Comparison of ENCODE assay signal across 8 cellular contexts in the genomic region with DNA sequence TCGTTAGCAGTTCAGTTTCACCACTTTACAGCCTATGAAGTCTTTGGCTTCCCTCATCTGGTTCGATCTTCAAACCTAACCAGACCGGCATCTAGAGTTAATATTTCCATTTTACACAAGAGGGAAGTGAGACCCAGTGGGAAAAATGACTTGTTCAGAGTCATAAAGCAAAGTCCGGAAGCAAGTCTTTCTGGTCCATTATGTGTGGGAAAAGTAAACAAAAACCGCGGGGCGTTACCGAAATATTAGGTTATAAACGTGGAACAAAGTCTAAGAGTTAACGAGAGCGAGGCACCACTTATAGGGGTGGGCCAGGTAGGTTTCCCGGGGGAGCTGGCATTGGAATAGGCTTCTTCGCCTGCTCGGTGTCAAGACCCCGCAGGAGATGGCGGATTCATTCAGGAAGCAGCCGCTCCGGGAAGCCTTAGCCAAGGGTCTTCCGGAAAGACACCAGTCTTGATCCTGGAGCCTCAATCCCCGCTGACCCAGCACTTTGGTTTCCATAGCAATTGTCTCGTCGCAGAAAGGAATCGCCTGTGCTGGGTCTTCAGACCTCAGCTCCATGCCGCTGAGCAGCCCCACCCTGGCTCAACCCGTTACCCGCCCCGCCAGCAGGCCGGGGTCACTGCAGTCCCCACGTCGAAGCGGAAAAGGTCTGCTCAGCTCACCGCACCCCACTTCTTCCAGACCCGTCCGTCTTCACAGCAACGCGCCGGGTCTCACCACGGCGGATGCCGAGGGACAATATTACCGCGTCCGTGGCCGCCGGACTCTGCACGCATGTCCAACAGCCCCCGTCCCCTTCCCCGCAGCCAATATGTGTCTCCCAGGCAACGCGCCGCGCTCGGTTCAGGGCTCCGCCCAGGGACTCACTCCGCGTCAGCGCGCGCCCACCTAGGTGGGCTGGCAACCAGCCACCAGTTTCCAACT. TPM values are rescaled to one million over a fixed set of nuclear protein-coding genes. Genes with fewer than 3 reads are reported as not detected.
A peak's percentile ranks its signal among the peaks of the same experiment; 100 is the strongest.
DNase-seq lines count a peak whose midpoint lies in the region; ATAC-seq and TF ChIP-seq lines count a peak whose summit lies in the region.

Gene C5orf52, plus strand, starts transcription at position 872 of the 930 bp plus-strand sequence. CDS start 82 bp downstream, outside the sequence.

- intact Hi-C loops in naive thymus-derived CD4-positive, alpha-beta T cell (cut with micrococcal nuclease) = loop anchor here in 1 of 2 donors (2.0 to 5.0 kb wide), 3 partner anchors 68 to 239 kb away; partner anchors contain the start of gene ADAM19

- CTCF ChIA-PET in GM10248 (lab: Yijun Ruan, JAX) = interaction anchor here (0.9 to 6.6 kb wide), 6 partner anchors 47 to 164 kb away, joined by 3 to 128 read pairs (median 3); partner anchors contain the start of gene LSM11
- CTCF ChIA-PET in naive thymus-derived CD4-positive, alpha-beta T cell (lab: Charles Lee) = interaction anchor here (0.9 to 1.3 kb wide), 2 partner anchors 47 to 72 kb away, joined by 3 to 4 read pairs; no protein-coding TSS in a partner anchor

- H3K9me3 ChIP-seq in esophagus (ENCODE audit: control insufficient read depth in 2 of 2, insufficient read depth in 1 of 2, low read depth in 1 of 2, low read length in 1 of 2) = no peaks in the 10 kb centered on the region
- H3K9me3 ChIP-seq in naive thymus-derived CD4-positive, alpha-beta T cell (ENCODE audit: control insufficient read depth in 2 of 3, low read length in 3 of 3) = no peaks in the 10 kb centered on the region

- peaks cover 16 to 31% (median 25%) of the 10 kb centered on the region in 7 donors for H3K4me1 Mint-ChIP-seq in naive thymus-derived CD4-positive, alpha-beta T cell

- DNase-seq in GM10248 (ENCODE audit: extremely low spot score) = peak; percentile 57
- DNase-seq in HL-60 (ENCODE audit: low read depth in 1 of 2, low spot score in 1 of 2) = peak in 1 of 2 experiments; percentile 8
- peak; percentile 30 to 34 for DNase-seq in activated CD4-positive, alpha-beta T cell treated with anti-CD3 and anti-CD28 coated beads, Interleukin-2, amount 50 U/mL, for 48 hours
- peak in 1 of 9 donors; percentile 52 for DNase-seq in naive thymus-derived CD4-positive, alpha-beta T cell
- no peak for DNase-seq in NCI-H146 (lab: John Stamatoyannopoulos, UW)
- no peak for DNase-seq in OCI-M2 (lab: John Stamatoyannopoulos, UW; ENCODE audit: unreplicated experiment)
- no peak for DNase-seq in DMS114 treated with DMSO at 0.1 percent for 48 hours (lab: John Stamatoyannopoulos, UW; ENCODE audit: unreplicated experiment)

- H3K27ac ChIP-seq in HL-60 (replicated peaks) = no peak within 1 kb of the TSS
- H3K27ac ChIP-seq in esophagus (ENCODE audit: low read depth in 2 of 2, low read length in 1 of 2) = no peak within 1 kb of the TSS
- no peak within 1 kb of the TSS for H3K27ac ChIP-seq in naive thymus-derived CD4-positive, alpha-beta T cell (ENCODE audit: low read depth, low read length)

- peaks cover 0 to 14% (median under 1%) of the 10 kb centered on the region in 11 donors for H3K9me3 Mint-ChIP-seq in naive thymus-derived CD4-positive, alpha-beta T cell

- peaks cover 3 to 5% of the 10 kb centered on the region in 2 donors for H3K4me1 ChIP-seq in esophagus (ENCODE audit: control insufficient read depth in 2 of 2, insufficient read depth in 2 of 2, low read length in 1 of 2)
- peaks cover 0 to 8% of the 10 kb centered on the region in 2 donors for H3K4me1 ChIP-seq in naive thymus-derived CD4-positive, alpha-beta T cell (ENCODE audit: control insufficient read depth in 2 of 2, insufficient read depth in 2 of 2, low read length in 2 of 2)

- H3K36me3 Mint-ChIP-seq in naive thymus-derived CD4-positive, alpha-beta T cell = peaks cover 0 to 7% (median under 1%) of the 10 kb centered on the region in 5 donors

- peak within 1 kb of the TSS; percentile 69 to 95 (median 82) for H3K4me3 Mint-ChIP-seq in naive thymus-derived CD4-positive, alpha-beta T cell

- peaks cover 30% of the 10 kb centered on the region for H3K27me3 ChIP-seq in HL-60 (ENCODE audit: insufficient read depth, poor library complexity, severe bottlenecking)
- no peaks in the 10 kb centered on the region for H3K27me3 ChIP-seq in esophagus (ENCODE audit: control insufficient read depth in 1 of 2, insufficient read depth in 2 of 2, low read length in 2 of 2)
- H3K27me3 ChIP-seq in naive thymus-derived CD4-positive, alpha-beta T cell (ENCODE audit: control insufficient read depth in 2 of 2, insufficient read depth in 2 of 2, low read length in 2 of 2) = peaks cover 0 to 15% of the 10 kb centered on the region in 2 donors

- TF ChIP-seq CTCF in GM10248 (IDR thresholded peaks at IDR 0.05; ENCODE audit: control extremely low read depth, extremely low read depth, low read depth, missing control alignments) (no peak), HL-60 (IDR thresholded peaks at IDR 0.05; ENCODE audit: insufficient read depth, low read length) (no peak)

- H3K27me3 Mint-ChIP-seq in naive thymus-derived CD4-positive, alpha-beta T cell = peaks cover 25 to 49% (median 44%) of the 10 kb centered on the region in 5 donors

- 1% methylated on average over 59 of the region's 59 CpGs for WGBS in esophagus, 2 donors

- H3K36me3 ChIP-seq in esophagus (ENCODE audit: control insufficient read depth in 2 of 2, insufficient read depth in 2 of 2, low read length in 1 of 2) = no peaks in the 10 kb centered on the region
- H3K36me3 ChIP-seq in naive thymus-derived CD4-positive, alpha-beta T cell (ENCODE audit: control insufficient read depth in 2 of 3, insufficient read depth in 3 of 3, low read length in 3 of 3) = no peaks in the 10 kb centered on the region

- peak; percentile 41 for ATAC-seq in naive thymus-derived CD4-positive, alpha-beta T cell

- H3K4me3 ChIP-seq in HL-60 (replicated peaks; ENCODE audit: insufficient read depth, low read length) (peak within 1 kb of the TSS; percentile 42), esophagus (ENCODE audit: low read depth in 1 of 2, low read length in 2 of 2) (peak within 1 kb of the TSS; percentile 51 to 60)
- peak within 1 kb of the TSS; percentile 38 for H3K4me3 ChIP-seq in naive thymus-derived CD4-positive, alpha-beta T cell (ENCODE audit: low read length)

- POLR2A ChIA-PET in GM10248 (lab: Yijun Ruan, JAX) = no interaction called here
- POLR2A ChIA-PET in naive thymus-derived CD4-positive, alpha-beta T cell (lab: Charles Lee) = no interaction called here

- H3K27ac Mint-ChIP-seq in naive thymus-derived CD4-positive, alpha-beta T cell = peak within 1 kb of the TSS in 4 of 9 donors; percentile 4 to 85 (median 22)

RNA-seq across cellular contexts. Expression of gene C5orf52, which starts in this region (rescaled TPM):
- polyA plus RNA-seq in esophagus = not detected
- total RNA-seq in naive thymus-derived CD4-positive, alpha-beta T cell = not detected
- polyA plus RNA-seq in naive thymus-derived CD4-positive, alpha-beta T cell = not detected

Comparison
In these comparisons a context has a peak if more than half of its experiments do, and no peak if none do; other contexts are left out.
1. Peak in ATAC-seq and H3K4me3 ChIP-seq in naive thymus-derived CD4-positive, alpha-beta T cell; RNA of the gene not detected or under 1 TPM.
2. DNase-seq: peak in GM10248 (single experiment) and activated CD4-positive, alpha-beta T cell treated with anti-CD3 and anti-CD28 coated beads, Interleukin-2, amount 50 U/mL, for 48 hours (2 of 2); none in NCI-H146 (single experiment), OCI-M2 (single experiment) and DMS114 treated with DMSO at 0.1 percent for 48 hours (single experiment).
3. Peak in every context shown above with its lines, with median percentiles within 50 percentile points of each other: H3K4me3 ChIP-seq.